ENCODE assay signal across 9 cellular contexts in genomic region chr1:56525463-56526155, GRCh38. TPM values are rescaled to one million over a fixed set of nuclear protein-coding genes. Genes with fewer than 3 reads are reported as not detected.
DNase-seq lines count a peak whose midpoint lies in the region; ATAC-seq, FAIRE-seq and TF ChIP-seq lines count a peak whose summit lies in the region.
"Had no signal": no experiment of that assay in that cellular context is flagged by ENCODE, and none has a peak within 500 bp of the region (broad histone marks: within the 10 kb centered on the region; RNA-seq: fewer than 3 reads in every experiment).

No MANE protein-coding gene starts in this region.

- peak; percentile 97 for FAIRE-seq in GM12891 (lab: Jason Lieb, UNC)
- FAIRE-seq: endometrium had no signal

- no peak overlapping the region for H3K27ac ChIP-seq in vagina

- H3K36me3 ChIP-seq in vagina, result peaks cover 6 to 27% of the 10 kb centered on the region in 2 donors

- no peak overlapping the region for H3K27ac Mint-ChIP-seq in activated T-helper 17 cell treated with anti-CD3 and anti-CD28 coated beads, Interleukin-2, amount 50 U/mL, for 72 hours

- H3K9me3 Mint-ChIP-seq in activated T-helper 17 cell treated with anti-CD3 and anti-CD28 coated beads, Interleukin-2, amount 50 U/mL, for 72 hours, result no peaks in the 10 kb centered on the region

- TF ChIP-seq POLR2A in GM12891 (IDR thresholded peaks at IDR 0.05; ENCODE audit: low read depth, low read length) (no peak), vagina (IDR thresholded peaks at IDR 0.05) (no peak)

- no peak overlapping the region for H3K4me3 ChIP-seq in vagina

- no peaks in the 10 kb centered on the region for H3K27me3 ChIP-seq in vagina

- intact Hi-C loops in vagina (cut with DNase I), result no loop called here

- H3K9me3 ChIP-seq in vagina, result no peaks in the 10 kb centered on the region

- peaks cover 83% of the 10 kb centered on the region for H3K4me1 ChIP-seq in vagina

- ATAC-seq in GM21717 (IDR thresholded peaks at IDR 0.05; ENCODE audit: unreplicated experiment) (peak; percentile 79), omental fat pad (ENCODE audit: low FRiP score) (peak; percentile 26)
- peak; percentile 75 for ATAC-seq in activated T-helper 17 cell treated with anti-CD3 and anti-CD28 coated beads, Interleukin-2, amount 50 U/mL, for 72 hours (replicated peaks)

- peaks cover 3% of the 10 kb centered on the region for H3K27me3 Mint-ChIP-seq in activated T-helper 17 cell treated with anti-CD3 and anti-CD28 coated beads, Interleukin-2, amount 50 U/mL, for 72 hours

- TF ChIP-seq CTCF in omental fat pad (IDR thresholded peaks at IDR 0.05) (no peak), vagina (IDR thresholded peaks at IDR 0.05) (no peak)

- H3K36me3 Mint-ChIP-seq in activated T-helper 17 cell treated with anti-CD3 and anti-CD28 coated beads, Interleukin-2, amount 50 U/mL, for 72 hours (ENCODE audit: low read depth), result no peaks in the 10 kb centered on the region

- no peaks in the 10 kb centered on the region for H3K4me1 Mint-ChIP-seq in activated T-helper 17 cell treated with anti-CD3 and anti-CD28 coated beads, Interleukin-2, amount 50 U/mL, for 72 hours

- no peak overlapping the region for H3K4me3 Mint-ChIP-seq in activated T-helper 17 cell treated with anti-CD3 and anti-CD28 coated beads, Interleukin-2, amount 50 U/mL, for 72 hours

- DNase-seq in GM12891 (ENCODE audit: insufficient read length, low spot score) (no peak), HS-5 (ENCODE audit: low read depth) (peak; percentile 35), omental fat pad (ENCODE audit: low spot score) (no peak), vagina (ENCODE audit: extremely low spot score in 2 of 2) (no peak), OCI-M2 (lab: John Stamatoyannopoulos, UW; ENCODE audit: unreplicated experiment) (no peak)
- DNase-seq in stimulated activated CD4-positive, alpha-beta T cell treated with anti-CD3 and anti-CD28 coated beads, Interleukin-15, amount 100 ng/mL, for 24 hours, result no peak

TF ChIP-seq in GM12891, 5 proteins besides CTCF, POLR2A, EP300 and RAD21:
- TF ChIP-seq POU2F2 (IDR thresholded peaks at IDR 0.05; ENCODE audit: low read depth, low read length) (peak; percentile 85), POLR2AphosphoS5 (IDR thresholded peaks at IDR 0.05; ENCODE audit: low read depth, low read length) (no peak), SPI1 (IDR thresholded peaks at IDR 0.05; ENCODE audit: low read depth, low read length) (peak; percentile 93), TAF1 (IDR thresholded peaks at IDR 0.05; ENCODE audit: low read depth, low read length) (no peak)

RNA-seq across cellular contexts. Expression of gene PLPP3, which starts 53.8 kb away (rescaled TPM):
- 0.22 TPM for polyA plus RNA-seq in GM12891 (2012; ENCODE audit: low read depth, missing spikeins)
- total RNA-seq in activated T-helper 17 cell treated with anti-CD3 and anti-CD28 coated beads, Interleukin-2, amount 50 U/mL, for 72 hours, result not detected
- total RNA-seq in omental fat pad, result 100 to 1,000 TPM; 127 to 502 (median 297) TPM
- total RNA-seq in vagina, result 236 TPM

Comparison
In these comparisons a context has a peak if more than half of its experiments do, and no peak if none do; other contexts are left out.
1. ATAC-seq: peak in every context shown above with its lines; median percentile 79 in GM21717; 75 in activated T-helper 17 cell treated with anti-CD3 and anti-CD28 coated beads, Interleukin-2, amount 50 U/mL, for 72 hours; 26 in omental fat pad.
2. RNA of gene PLPP3, which starts 53.8 kb away (total RNA-seq): 127 to 502 TPM in omental fat pad and 236 TPM in vagina (single experiment); not detected in activated T-helper 17 cell treated with anti-CD3 and anti-CD28 coated beads, Interleukin-2, amount 50 U/mL, for 72 hours; every median in the first group is over 100 times any median in the second.